Comparison of ENCODE assay signal across 21 cellular contexts in genomic region chr1:61259379-61260148, GRCh38.
A peak's percentile ranks its signal among the peaks of the same experiment; 100 is the strongest.
DNase-seq lines count a peak whose midpoint lies in the region; ATAC-seq and TF ChIP-seq lines count a peak whose summit lies in the region.
"Had no signal": no experiment of that assay in that cellular context is flagged by ENCODE, and none has a peak within 500 bp of the region (broad histone marks: within the 10 kb centered on the region; RNA-seq: fewer than 3 reads in every experiment).

No MANE protein-coding gene starts in this region.

- H3K4me3 Mint-ChIP-seq in GM23338 (no peak overlapping the region), neural progenitor cell (no peak overlapping the region)
- H3K4me3 Mint-ChIP-seq: activated naive CD8-positive, alpha-beta T cell; CD4-positive, alpha-beta memory T cell; H9; mesothelial cell of epicardium; neural crest cell; stimulated activated naive CD8-positive, alpha-beta T cell treated with anti-CD3 and anti-CD28 coated beads, Interleukin-15, amount 100 ng/mL, for 72 hours had no signal

- no peak overlapping the region for H3K4me2 ChIP-seq in GM23338
- H3K4me2 ChIP-seq in neural progenitor cell: no peak overlapping the region

- H3K36me3 Mint-ChIP-seq in GM23338 (ENCODE audit: low read depth) (no peaks in the 10 kb centered on the region), neural progenitor cell (no peaks in the 10 kb centered on the region)
- H3K36me3 Mint-ChIP-seq: CD4-positive, alpha-beta memory T cell; mesothelial cell of epicardium had no signal

- H3K27me3 ChIP-seq in GM23338 (ENCODE audit: insufficient read depth): no peaks in the 10 kb centered on the region
- no peaks in the 10 kb centered on the region for H3K27me3 ChIP-seq in adipocyte (replicated peaks; ENCODE audit: control insufficient read depth, insufficient read depth, low read length)
- no peaks in the 10 kb centered on the region for H3K27me3 ChIP-seq in neural progenitor cell
- H3K27me3 ChIP-seq: breast epithelium had no signal

- H2AFZ ChIP-seq in GM23338 (0 out of 2 replicates have a peak overlapping the region, but pooled peaks have one; percentile 25), neural progenitor cell (replicated peaks) (peak overlapping the region; percentile 2)

- H3K9me2 ChIP-seq in GM23338 (ENCODE audit: insufficient read depth): no peaks in the 10 kb centered on the region

- H3K9me3 Mint-ChIP-seq in GM23338 (no peaks in the 10 kb centered on the region; the same call in 2 of the 3 replicates), neural progenitor cell (no peaks in the 10 kb centered on the region)
- H3K9me3 Mint-ChIP-seq: CD4-positive, alpha-beta memory T cell; H9; mesothelial cell of epicardium; neural crest cell; stimulated activated naive CD8-positive, alpha-beta T cell treated with anti-CD3 and anti-CD28 coated beads, Interleukin-15, amount 100 ng/mL, for 72 hours had no signal

- no peaks in the 10 kb centered on the region for H3K79me2 ChIP-seq in GM23338 (replicated peaks; ENCODE audit: insufficient read depth)
- H3K79me2 ChIP-seq in neural progenitor cell (ENCODE audit: low read depth): no peaks in the 10 kb centered on the region

- H4K20me1 ChIP-seq in GM23338 (replicated peaks; ENCODE audit: insufficient read depth): no peaks in the 10 kb centered on the region
- no peaks in the 10 kb centered on the region for H4K20me1 ChIP-seq in neural progenitor cell (ENCODE audit: low read depth)

- H3K27ac ChIP-seq in GM23338 (ENCODE audit: low read depth) (no peak overlapping the region), neural progenitor cell (no peak overlapping the region)
- H3K27ac ChIP-seq: breast epithelium had no signal

- H3K27ac Mint-ChIP-seq in GM23338: no peak overlapping the region
- no peak overlapping the region for H3K27ac Mint-ChIP-seq in neural progenitor cell
- H3K27ac Mint-ChIP-seq: activated naive CD8-positive, alpha-beta T cell; CD4-positive, alpha-beta memory T cell; H9; mesothelial cell of epicardium; stimulated activated naive CD8-positive, alpha-beta T cell treated with anti-CD3 and anti-CD28 coated beads, Interleukin-15, amount 100 ng/mL, for 72 hours had no signal

- H3K27me3 Mint-ChIP-seq in GM23338 (ENCODE audit: insufficient read depth, low read depth, poor library complexity): no peaks in the 10 kb centered on the region
- H3K27me3 Mint-ChIP-seq in neural progenitor cell (ENCODE audit: insufficient read depth, low read depth): peaks cover 2% of the 10 kb centered on the region
- H3K27me3 Mint-ChIP-seq: activated naive CD8-positive, alpha-beta T cell; CD4-positive, alpha-beta memory T cell; stimulated activated naive CD8-positive, alpha-beta T cell treated with anti-CD3 and anti-CD28 coated beads, Interleukin-15, amount 100 ng/mL, for 72 hours had no signal

- ATAC-seq in GM23338 (no peak), GM21529 (IDR thresholded peaks at IDR 0.05; ENCODE audit: unreplicated experiment) (no peak)
- ATAC-seq: GM12878; stimulated activated naive CD8-positive, alpha-beta T cell treated with anti-CD3 and anti-CD28 coated beads, Interleukin-15, amount 100 ng/mL, for 72 hours had no signal

- H3K4me3 ChIP-seq in GM23338: no peak overlapping the region
- peak overlapping the region; percentile 41 for H3K4me3 ChIP-seq in adipocyte (ENCODE audit: low read length)
- H3K4me3 ChIP-seq in fibroblast of villous mesenchyme (ENCODE audit: low read depth, low read length): no peak overlapping the region
- no peak overlapping the region for H3K4me3 ChIP-seq in neural progenitor cell
- H3K4me3 ChIP-seq: breast epithelium, GM12878 had no signal

- H3K4me1 Mint-ChIP-seq in GM23338: peaks cover 13% of the 10 kb centered on the region
- peaks cover 6% of the 10 kb centered on the region for H3K4me1 Mint-ChIP-seq in neural progenitor cell

- TF ChIP-seq CTCF in GM23338 (conservative IDR thresholded peaks at IDR 0.05; ENCODE audit: low read depth in 2 of 2): no peak
- no peak for TF ChIP-seq CTCF in fibroblast of villous mesenchyme (IDR thresholded peaks at IDR 0.05; ENCODE audit: insufficient read depth, low read depth, low read length)
- no peak for TF ChIP-seq CTCF in neural progenitor cell (IDR thresholded peaks at IDR 0.05)

- H3K36me3 ChIP-seq in GM23338 (ENCODE audit: insufficient read depth) (no peaks in the 10 kb centered on the region), adipocyte (ENCODE audit: control insufficient read depth, insufficient read depth, low read length, severe bottlenecking) (no peaks in the 10 kb centered on the region), neural progenitor cell (no peaks in the 10 kb centered on the region)
- H3K36me3 ChIP-seq: breast epithelium had no signal

- DNase-seq in GM23338 (ENCODE audit: low spot score) (no peak), adipocyte (ENCODE audit: low read depth) (no peak), fibroblast of villous mesenchyme (ENCODE audit: low read depth) (peak; percentile 57), neural progenitor cell (ENCODE audit: low spot score) (no peak), NCI-H2171 treated with DMSO at 0.1 percent for 48 hours (lab: John Stamatoyannopoulos, UW) (no peak), D341Med (ENCODE audit: low spot score) (no peak)
- no peak for DNase-seq in activated naive CD4-positive, alpha-beta T cell (lab: John Stamatoyannopoulos, UW)
- DNase-seq: CD4-positive, alpha-beta memory T cell; cortex of kidney; DMS53; foreskin melanocyte; H9; NCI-H526 treated with DMSO at 0.1 percent for 48 hours; stimulated activated CD4-positive, alpha-beta T cell treated with anti-CD3 and anti-CD28 coated beads, Interleukin-4, amount 100 ng/mL, for 4 hours; stimulated activated naive CD8-positive, alpha-beta T cell treated with anti-CD3 and anti-CD28 coated beads, Interleukin-15, amount 100 ng/mL, for 72 hours had no signal

- H3F3A ChIP-seq in GM23338 (replicated peaks; ENCODE audit: low read depth): no peaks in the 10 kb centered on the region
- peaks cover 8% of the 10 kb centered on the region for H3F3A ChIP-seq in neural progenitor cell (ENCODE audit: low read depth)

- no peak overlapping the region for H3K9ac ChIP-seq in adipocyte (ENCODE audit: low read length)
- no peak overlapping the region for H3K9ac ChIP-seq in neural progenitor cell

- H3K4me1 ChIP-seq in GM23338 (ENCODE audit: insufficient read depth): peaks cover 8% of the 10 kb centered on the region
- peaks cover 30% of the 10 kb centered on the region for H3K4me1 ChIP-seq in adipocyte (ENCODE audit: control insufficient read depth, insufficient read depth, low read length)
- peaks cover 13% of the 10 kb centered on the region for H3K4me1 ChIP-seq in neural progenitor cell

- H3K9me3 ChIP-seq in adipocyte (ENCODE audit: control insufficient read depth, low read length) (no peaks in the 10 kb centered on the region), neural progenitor cell (ENCODE audit: low read depth) (no peaks in the 10 kb centered on the region)
- H3K9me3 ChIP-seq: breast epithelium had no signal

TF ChIP-seq in GM23338, 12 proteins besides CTCF, POLR2A, EP300 and RAD21:
- no peak for TF ChIP-seq JUNB (IDR thresholded peaks at IDR 0.05; ENCODE audit: unreplicated experiment)
